9 cellular contexts compared by ENCODE assay signal in genomic region chr12:115337693-115338543, GRCh38.
DNase-seq lines count a peak whose midpoint lies in the region; ATAC-seq, FAIRE-seq and TF ChIP-seq lines count a peak whose summit lies in the region.
"Had no signal": no experiment of that assay in that cellular context is flagged by ENCODE, and none has a peak within 500 bp of the region (broad histone marks: within the 10 kb centered on the region; RNA-seq: fewer than 3 reads in every experiment).

No MANE protein-coding gene starts in this region.

- no peak overlapping the region for H3K4me3 Mint-ChIP-seq in GM23338
- H3K4me3 Mint-ChIP-seq in effector memory CD8-positive, alpha-beta T cell, result no peak overlapping the region
- H3K4me3 Mint-ChIP-seq: stimulated activated effector memory CD8-positive, alpha-beta T cell treated with anti-CD3 and anti-CD28 coated beads, Interleukin-12 subunit alpha, Interleukin-12 subunit beta, amount 100 ng/mL, for 72 hours had no signal

- no peaks in the 10 kb centered on the region for H3K27me3 Mint-ChIP-seq in GM23338 (ENCODE audit: insufficient read depth, low read depth, poor library complexity)
- H3K27me3 Mint-ChIP-seq in effector memory CD8-positive, alpha-beta T cell, result no peaks in the 10 kb centered on the region

- no peaks in the 10 kb centered on the region for H3K79me2 ChIP-seq in GM23338 (replicated peaks; ENCODE audit: insufficient read depth)

- POLR2A ChIA-PET in HEK293T (lab: Yijun Ruan, JAX), result no interaction called here

- TF ChIP-seq CTCF in GM23338 (conservative IDR thresholded peaks at IDR 0.05; ENCODE audit: low read depth in 2 of 2) (no peak), fibroblast of pulmonary artery (IDR thresholded peaks at IDR 0.05; ENCODE audit: low read length, missing control alignments) (no peak)

- ATAC-seq in GM23338, result peak; percentile 55
- peak; percentile 77 for ATAC-seq in sciatic nerve
- no peak for ATAC-seq in effector memory CD8-positive, alpha-beta T cell (replicated peaks)
- ATAC-seq: stimulated activated effector memory CD8-positive, alpha-beta T cell treated with anti-CD3 and anti-CD28 coated beads, Interleukin-12 subunit alpha, Interleukin-12 subunit beta, amount 100 ng/mL, for 72 hours had no signal

- intact Hi-C loops in sciatic nerve (cut with DNase I), result no loop called here

- FAIRE-seq in GM12892 (lab: Jason Lieb, UNC), result no peak

- H3K27ac ChIP-seq in GM23338 (ENCODE audit: low read depth), result 0 out of 2 replicates have a peak overlapping the region, but pooled peaks have one; percentile 6

- H3F3A ChIP-seq in GM23338 (replicated peaks; ENCODE audit: low read depth), result no peaks in the 10 kb centered on the region

- no peaks in the 10 kb centered on the region for H3K36me3 ChIP-seq in GM23338 (ENCODE audit: insufficient read depth)

- H3K27ac Mint-ChIP-seq in GM23338, result no peak overlapping the region
- no peak overlapping the region for H3K27ac Mint-ChIP-seq in effector memory CD8-positive, alpha-beta T cell
- H3K27ac Mint-ChIP-seq: stimulated activated effector memory CD8-positive, alpha-beta T cell treated with anti-CD3 and anti-CD28 coated beads, Interleukin-12 subunit alpha, Interleukin-12 subunit beta, amount 100 ng/mL, for 72 hours had no signal

- CTCF ChIA-PET in HEK293T (lab: Yijun Ruan, JAX), result no interaction called here

- H4K20me1 ChIP-seq in GM23338 (replicated peaks; ENCODE audit: insufficient read depth), result no peaks in the 10 kb centered on the region

- H3K27me3 ChIP-seq in GM23338 (ENCODE audit: insufficient read depth), result no peaks in the 10 kb centered on the region

- DNase-seq in GM23338 (ENCODE audit: low spot score), result peak; percentile 31
- DNase-seq in SHP77 (lab: John Stamatoyannopoulos, UW), result peak; percentile 12 to 38
- peak; percentile 91 for DNase-seq in fibroblast of pulmonary artery (ENCODE audit: low read depth)
- no peak for DNase-seq in sciatic nerve (ENCODE audit: low spot score)
- no peak for DNase-seq in effector memory CD8-positive, alpha-beta T cell
- DNase-seq in GM12892 (ENCODE audit: insufficient read length), result no peak
- DNase-seq in NAMALWA (ENCODE audit: low spot score), result no peak
- DNase-seq in HEK293T (ENCODE audit: extremely low spot score), result no peak

- H3K9me2 ChIP-seq in GM23338 (ENCODE audit: insufficient read depth), result 0 out of 2 replicates have a peak, but pooled peaks cover 4% of the 10 kb centered on the region

- peaks cover 23% of the 10 kb centered on the region for H3K4me1 Mint-ChIP-seq in GM23338
- no peaks in the 10 kb centered on the region for H3K4me1 Mint-ChIP-seq in effector memory CD8-positive, alpha-beta T cell (ENCODE audit: low read depth in 2 of 2)
- H3K4me1 Mint-ChIP-seq: stimulated activated effector memory CD8-positive, alpha-beta T cell treated with anti-CD3 and anti-CD28 coated beads, Interleukin-12 subunit alpha, Interleukin-12 subunit beta, amount 100 ng/mL, for 72 hours had no signal

- H3K4me2 ChIP-seq in GM23338, result no peak overlapping the region

- H3K4me1 ChIP-seq in GM23338 (ENCODE audit: insufficient read depth), result peaks cover 9% of the 10 kb centered on the region; the same call in 1 of the 2 replicates

- H3K9me3 Mint-ChIP-seq in GM23338, result peaks cover 9% of the 10 kb centered on the region
- H3K9me3 Mint-ChIP-seq in effector memory CD8-positive, alpha-beta T cell, result peaks cover 2 to 19% of the 10 kb centered on the region in 2 donors

- H3K36me3 Mint-ChIP-seq in GM23338 (ENCODE audit: low read depth), result peaks cover 7% of the 10 kb centered on the region; the same call in 2 of the 3 replicates
- no peaks in the 10 kb centered on the region for H3K36me3 Mint-ChIP-seq in effector memory CD8-positive, alpha-beta T cell (ENCODE audit: insufficient read depth)
- H3K36me3 Mint-ChIP-seq: stimulated activated effector memory CD8-positive, alpha-beta T cell treated with anti-CD3 and anti-CD28 coated beads, Interleukin-12 subunit alpha, Interleukin-12 subunit beta, amount 100 ng/mL, for 72 hours had no signal

- no peak for TF ChIP-seq POLR2A in GM12892 (IDR thresholded peaks at IDR 0.05; ENCODE audit: low read depth, low read length)

- H3K4me3 ChIP-seq in GM23338 (no peak overlapping the region), fibroblast of pulmonary artery (replicated peaks; ENCODE audit: low read depth, low read length) (no peak overlapping the region)

- peak overlapping the region; percentile 94; the same call in 1 of the 2 replicates for H2AFZ ChIP-seq in GM23338

TF ChIP-seq in GM23338, 12 proteins besides CTCF, POLR2A, EP300 and RAD21 (continues in another document):
- no peak for TF ChIP-seq ZNF331 (CRISPR knock-in tag; IDR thresholded peaks at IDR 0.05; ENCODE audit: low read depth)
- no peak for TF ChIP-seq REST (IDR thresholded peaks at IDR 0.05; ENCODE audit: unreplicated experiment)
- TF ChIP-seq, protein P1, sequence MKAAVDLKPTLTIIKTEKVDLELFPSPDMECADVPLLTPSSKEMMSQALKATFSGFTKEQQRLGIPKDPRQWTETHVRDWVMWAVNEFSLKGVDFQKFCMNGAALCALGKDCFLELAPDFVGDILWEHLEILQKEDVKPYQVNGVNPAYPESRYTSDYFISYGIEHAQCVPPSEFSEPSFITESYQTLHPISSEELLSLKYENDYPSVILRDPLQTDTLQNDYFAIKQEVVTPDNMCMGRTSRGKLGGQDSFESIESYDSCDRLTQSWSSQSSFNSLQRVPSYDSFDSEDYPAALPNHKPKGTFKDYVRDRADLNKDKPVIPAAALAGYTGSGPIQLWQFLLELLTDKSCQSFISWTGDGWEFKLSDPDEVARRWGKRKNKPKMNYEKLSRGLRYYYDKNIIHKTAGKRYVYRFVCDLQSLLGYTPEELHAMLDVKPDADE (IDR thresholded peaks at IDR 0.05), result no peak
- no peak for TF ChIP-seq NANOG (IDR thresholded peaks at IDR 0.05; ENCODE audit: borderline replicate concordance)
- TF ChIP-seq STAT1 (IDR thresholded peaks at IDR 0.05; ENCODE audit: unreplicated experiment), result no peak

TF ChIP-seq in HEK293T, 16 proteins besides CTCF, POLR2A, EP300 and RAD21:
- TF ChIP-seq CTBP1 (IDR thresholded peaks at IDR 0.05; ENCODE audit: borderline replicate concordance), result no peak
- TF ChIP-seq TARDBP (IDR thresholded peaks at IDR 0.05), result no peak
- TF ChIP-seq NFRKB (IDR thresholded peaks at IDR 0.05), result no peak
- TF ChIP-seq FOXA1 (IDR thresholded peaks at IDR 0.05), result no peak
- no peak for TF ChIP-seq BHLHE40 (IDR thresholded peaks at IDR 0.05; ENCODE audit: borderline replicate concordance)
- TF ChIP-seq PKNOX1 (IDR thresholded peaks at IDR 0.05), result no peak
- TF ChIP-seq LEF1 (IDR thresholded peaks at IDR 0.05; ENCODE audit: borderline replicate concordance), result no peak
- TF ChIP-seq FOXM1 (IDR thresholded peaks at IDR 0.05; ENCODE audit: borderline replicate concordance), result no peak
- no peak for TF ChIP-seq FOXK2 (IDR thresholded peaks at IDR 0.05)
- TF ChIP-seq ZNF384 (IDR thresholded peaks at IDR 0.05), result no peak
- no peak for TF ChIP-seq SP1 (IDR thresholded peaks at IDR 0.05)
- TF ChIP-seq ELF4 (IDR thresholded peaks at IDR 0.05), result no peak

Comparison
In these comparisons a context has a peak if more than half of its experiments do, and no peak if none do; other contexts are left out.
1. DNase-seq: peak in GM23338 (single experiment), SHP77 (2 of 2) and fibroblast of pulmonary artery (single experiment); none in sciatic nerve (single experiment), effector memory CD8-positive, alpha-beta T cell (0 of 3), GM12892 (single experiment), NAMALWA (single experiment) and HEK293T (single experiment).